Comparison of ENCODE assay signal across 1 cellular context in genomic region chr6:149756261-149756636, GRCh38.
TF ChIP-seq lines count a peak whose summit lies in the region.

No MANE protein-coding gene starts in this region.

TF ChIP-seq in GM23338, 12 proteins besides CTCF, POLR2A, EP300 and RAD21 (continued from another document):
- TF ChIP-seq, protein P1, sequence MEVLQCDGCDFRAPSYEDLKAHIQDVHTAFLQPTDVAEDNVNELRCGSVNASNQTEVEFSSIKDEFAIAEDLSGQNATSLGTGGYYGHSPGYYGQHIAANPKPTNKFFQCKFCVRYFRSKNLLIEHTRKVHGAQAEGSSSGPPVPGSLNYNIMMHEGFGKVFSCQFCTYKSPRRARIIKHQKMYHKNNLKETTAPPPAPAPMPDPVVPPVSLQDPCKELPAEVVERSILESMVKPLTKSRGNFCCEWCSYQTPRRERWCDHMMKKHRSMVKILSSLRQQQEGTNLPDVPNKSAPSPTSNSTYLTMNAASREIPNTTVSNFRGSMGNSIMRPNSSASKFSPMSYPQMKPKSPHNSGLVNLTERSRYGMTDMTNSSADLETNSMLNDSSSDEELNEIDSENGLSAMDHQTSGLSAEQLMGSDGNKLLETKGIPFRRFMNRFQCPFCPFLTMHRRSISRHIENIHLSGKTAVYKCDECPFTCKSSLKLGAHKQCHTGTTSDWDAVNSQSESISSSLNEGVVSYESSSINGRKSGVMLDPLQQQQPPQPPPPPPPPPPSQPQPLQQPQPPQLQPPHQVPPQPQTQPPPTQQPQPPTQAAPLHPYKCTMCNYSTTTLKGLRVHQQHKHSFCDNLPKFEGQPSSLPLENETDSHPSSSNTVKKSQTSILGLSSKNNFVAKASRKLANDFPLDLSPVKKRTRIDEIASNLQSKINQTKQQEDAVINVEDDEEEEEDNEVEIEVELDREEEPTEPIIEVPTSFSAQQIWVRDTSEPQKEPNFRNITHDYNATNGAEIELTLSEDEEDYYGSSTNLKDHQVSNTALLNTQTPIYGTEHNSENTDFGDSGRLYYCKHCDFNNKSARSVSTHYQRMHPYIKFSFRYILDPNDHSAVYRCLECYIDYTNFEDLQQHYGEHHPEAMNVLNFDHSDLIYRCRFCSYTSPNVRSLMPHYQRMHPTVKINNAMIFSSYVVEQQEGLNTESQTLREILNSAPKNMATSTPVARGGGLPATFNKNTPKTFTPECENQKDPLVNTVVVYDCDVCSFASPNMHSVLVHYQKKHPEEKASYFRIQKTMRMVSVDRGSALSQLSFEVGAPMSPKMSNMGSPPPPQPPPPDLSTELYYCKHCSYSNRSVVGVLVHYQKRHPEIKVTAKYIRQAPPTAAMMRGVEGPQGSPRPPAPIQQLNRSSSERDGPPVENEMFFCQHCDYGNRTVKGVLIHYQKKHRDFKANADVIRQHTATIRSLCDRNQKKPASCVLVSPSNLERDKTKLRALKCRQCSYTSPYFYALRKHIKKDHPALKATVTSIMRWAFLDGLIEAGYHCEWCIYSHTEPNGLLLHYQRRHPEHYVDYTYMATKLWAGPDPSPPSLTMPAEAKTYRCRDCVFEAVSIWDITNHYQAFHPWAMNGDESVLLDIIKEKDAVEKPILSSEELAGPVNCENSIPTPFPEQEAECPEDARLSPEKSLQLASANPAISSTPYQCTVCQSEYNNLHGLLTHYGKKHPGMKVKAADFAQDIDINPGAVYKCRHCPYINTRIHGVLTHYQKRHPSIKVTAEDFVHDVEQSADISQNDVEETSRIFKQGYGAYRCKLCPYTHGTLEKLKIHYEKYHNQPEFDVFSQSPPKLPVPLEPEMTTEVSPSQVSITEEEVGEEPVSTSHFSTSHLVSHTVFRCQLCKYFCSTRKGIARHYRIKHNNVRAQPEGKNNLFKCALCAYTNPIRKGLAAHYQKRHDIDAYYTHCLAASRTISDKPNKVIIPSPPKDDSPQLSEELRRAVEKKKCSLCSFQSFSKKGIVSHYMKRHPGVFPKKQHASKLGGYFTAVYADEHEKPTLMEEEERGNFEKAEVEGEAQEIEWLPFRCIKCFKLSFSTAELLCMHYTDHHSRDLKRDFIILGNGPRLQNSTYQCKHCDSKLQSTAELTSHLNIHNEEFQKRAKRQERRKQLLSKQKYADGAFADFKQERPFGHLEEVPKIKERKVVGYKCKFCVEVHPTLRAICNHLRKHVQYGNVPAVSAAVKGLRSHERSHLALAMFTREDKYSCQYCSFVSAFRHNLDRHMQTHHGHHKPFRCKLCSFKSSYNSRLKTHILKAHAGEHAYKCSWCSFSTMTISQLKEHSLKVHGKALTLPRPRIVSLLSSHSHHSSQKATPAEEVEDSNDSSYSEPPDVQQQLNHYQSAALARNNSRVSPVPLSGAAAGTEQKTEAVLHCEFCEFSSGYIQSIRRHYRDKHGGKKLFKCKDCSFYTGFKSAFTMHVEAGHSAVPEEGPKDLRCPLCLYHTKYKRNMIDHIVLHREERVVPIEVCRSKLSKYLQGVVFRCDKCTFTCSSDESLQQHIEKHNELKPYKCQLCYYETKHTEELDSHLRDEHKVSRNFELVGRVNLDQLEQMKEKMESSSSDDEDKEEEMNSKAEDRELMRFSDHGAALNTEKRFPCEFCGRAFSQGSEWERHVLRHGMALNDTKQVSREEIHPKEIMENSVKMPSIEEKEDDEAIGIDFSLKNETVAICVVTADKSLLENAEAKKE (CRISPR knock-in tag; IDR thresholded peaks at IDR 0.05), result no peak
- TF ChIP-seq, protein P2, sequence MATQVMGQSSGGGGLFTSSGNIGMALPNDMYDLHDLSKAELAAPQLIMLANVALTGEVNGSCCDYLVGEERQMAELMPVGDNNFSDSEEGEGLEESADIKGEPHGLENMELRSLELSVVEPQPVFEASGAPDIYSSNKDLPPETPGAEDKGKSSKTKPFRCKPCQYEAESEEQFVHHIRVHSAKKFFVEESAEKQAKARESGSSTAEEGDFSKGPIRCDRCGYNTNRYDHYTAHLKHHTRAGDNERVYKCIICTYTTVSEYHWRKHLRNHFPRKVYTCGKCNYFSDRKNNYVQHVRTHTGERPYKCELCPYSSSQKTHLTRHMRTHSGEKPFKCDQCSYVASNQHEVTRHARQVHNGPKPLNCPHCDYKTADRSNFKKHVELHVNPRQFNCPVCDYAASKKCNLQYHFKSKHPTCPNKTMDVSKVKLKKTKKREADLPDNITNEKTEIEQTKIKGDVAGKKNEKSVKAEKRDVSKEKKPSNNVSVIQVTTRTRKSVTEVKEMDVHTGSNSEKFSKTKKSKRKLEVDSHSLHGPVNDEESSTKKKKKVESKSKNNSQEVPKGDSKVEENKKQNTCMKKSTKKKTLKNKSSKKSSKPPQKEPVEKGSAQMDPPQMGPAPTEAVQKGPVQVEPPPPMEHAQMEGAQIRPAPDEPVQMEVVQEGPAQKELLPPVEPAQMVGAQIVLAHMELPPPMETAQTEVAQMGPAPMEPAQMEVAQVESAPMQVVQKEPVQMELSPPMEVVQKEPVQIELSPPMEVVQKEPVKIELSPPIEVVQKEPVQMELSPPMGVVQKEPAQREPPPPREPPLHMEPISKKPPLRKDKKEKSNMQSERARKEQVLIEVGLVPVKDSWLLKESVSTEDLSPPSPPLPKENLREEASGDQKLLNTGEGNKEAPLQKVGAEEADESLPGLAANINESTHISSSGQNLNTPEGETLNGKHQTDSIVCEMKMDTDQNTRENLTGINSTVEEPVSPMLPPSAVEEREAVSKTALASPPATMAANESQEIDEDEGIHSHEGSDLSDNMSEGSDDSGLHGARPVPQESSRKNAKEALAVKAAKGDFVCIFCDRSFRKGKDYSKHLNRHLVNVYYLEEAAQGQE (IDR thresholded peaks at IDR 0.05; ENCODE audit: unreplicated experiment), result no peak
- TF ChIP-seq ETS1 (IDR thresholded peaks at IDR 0.05) (no peak), JUNB (IDR thresholded peaks at IDR 0.05; ENCODE audit: unreplicated experiment) (no peak), EZH2 (IDR thresholded peaks at IDR 0.05; ENCODE audit: low read depth, unreplicated experiment) (no peak)
TF ChIP-seq in GM23338: peak in this region for 0.
